Comparison of ENCODE assay signal across 2 cellular contexts in genomic region chr15:77430652-77431051, GRCh38.
TF ChIP-seq lines count a peak whose summit lies in the region.

No MANE protein-coding gene starts in this region.

TF ChIP-seq in GM23338, 12 proteins besides CTCF, POLR2A, EP300 and RAD21:
- TF ChIP-seq STAT1 (IDR thresholded peaks at IDR 0.05; ENCODE audit: unreplicated experiment) (no peak), EZH2 (IDR thresholded peaks at IDR 0.05; ENCODE audit: low read depth, unreplicated experiment) (no peak), EZH2phosphoT487 (IDR thresholded peaks at IDR 0.05; ENCODE audit: unreplicated experiment) (no peak)

TF ChIP-seq in GM12878, 131 proteins besides CTCF, POLR2A, EP300 and RAD21:
- TF ChIP-seq CBFB (IDR thresholded peaks at IDR 0.05; ENCODE audit: low read depth), result 0 out of 2 replicates have a peak, but pooled peaks have one; percentile 8
- no peak for TF ChIP-seq NFYA (IDR thresholded peaks at IDR 0.05; ENCODE audit: borderline replicate concordance, low read depth, low read length)
